21 cellular contexts compared by ENCODE assay signal in the genomic region with DNA sequence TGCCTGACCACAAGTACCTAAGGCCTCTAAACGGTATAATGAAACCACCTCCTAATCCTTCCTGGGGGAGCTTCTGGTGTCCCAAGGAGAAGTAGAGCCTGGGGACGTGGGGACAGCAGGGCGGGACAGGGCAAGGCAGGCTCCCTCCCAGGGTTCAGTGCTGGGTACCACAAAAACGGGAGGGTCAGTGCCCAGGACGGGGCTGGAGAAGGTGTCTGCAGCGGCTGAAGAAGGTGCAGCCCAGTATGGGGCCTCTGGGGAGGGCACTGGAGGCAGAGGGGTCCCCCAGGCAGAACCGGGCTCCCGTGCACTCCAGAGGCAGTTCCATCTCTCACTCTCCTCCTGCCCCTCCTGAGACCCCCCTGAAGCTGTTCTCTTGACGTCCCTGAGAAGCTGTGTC. TPM values are rescaled to one million over a fixed set of nuclear protein-coding genes. Genes with fewer than 3 reads are reported as not detected.
A peak's percentile ranks its signal among the peaks of the same experiment; 100 is the strongest.
DNase-seq lines count a peak whose midpoint lies in the region; ATAC-seq, FAIRE-seq and TF ChIP-seq lines count a peak whose summit lies in the region.
"Had no signal": no experiment of that assay in that cellular context is flagged by ENCODE, and none has a peak within 500 bp of the region (broad histone marks: within the 10 kb centered on the region; RNA-seq: fewer than 3 reads in every experiment).

No MANE protein-coding gene starts in this region.

- peak overlapping the region; percentile 26 for H3K4me3 Mint-ChIP-seq in activated CD4-positive, alpha-beta T cell treated with anti-CD3 and anti-CD28 coated beads, Interleukin-2, amount 10 ng/mL, durations not matched to agents 24 days and 14 days
- H3K4me3 Mint-ChIP-seq in stimulated activated naive CD8-positive, alpha-beta T cell treated with anti-CD3 and anti-CD28 coated beads, Interleukin-15, Interleukin-2, amounts not matched to agents 100 ng/mL and 50 ng/mL, for 24 hours = no peak overlapping the region

- no peak overlapping the region for H3K4me3 ChIP-seq in kidney (ENCODE audit: low read length in 2 of 2)

- H3K27me3 Mint-ChIP-seq in activated CD4-positive, alpha-beta T cell treated with anti-CD3 and anti-CD28 coated beads, Interleukin-2, amount 10 ng/mL, durations not matched to agents 24 days and 14 days = no peaks in the 10 kb centered on the region
- no peaks in the 10 kb centered on the region for H3K27me3 Mint-ChIP-seq in stimulated activated naive CD8-positive, alpha-beta T cell treated with anti-CD3 and anti-CD28 coated beads, Interleukin-15, Interleukin-2, amounts not matched to agents 100 ng/mL and 50 ng/mL, for 24 hours
- H3K27me3 Mint-ChIP-seq: CD4-positive, CD25-positive, alpha-beta regulatory T cell had no signal

- peak overlapping the region; percentile 82 for H3K27ac Mint-ChIP-seq in activated CD4-positive, alpha-beta T cell treated with anti-CD3 and anti-CD28 coated beads, Interleukin-2, amount 10 ng/mL, durations not matched to agents 24 days and 14 days
- H3K27ac Mint-ChIP-seq in stimulated activated naive CD8-positive, alpha-beta T cell treated with anti-CD3 and anti-CD28 coated beads, Interleukin-15, Interleukin-2, amounts not matched to agents 100 ng/mL and 50 ng/mL, for 24 hours = peak overlapping the region; percentile 72

- no peaks in the 10 kb centered on the region for H3K36me3 ChIP-seq in kidney (ENCODE audit: control insufficient read depth in 1 of 2, insufficient read depth in 2 of 2, low read length in 2 of 2)

- no peak for FAIRE-seq in kidney (lab: Jason Lieb, UNC)
- FAIRE-seq: A204.1, G401.6, GM12892, RCC 7860 had no signal

- intact Hi-C loops in activated CD4-positive, alpha-beta T cell treated with anti-CD3 and anti-CD28 coated beads, Interleukin-2, amount 10 ng/mL, durations not matched to agents 24 days and 14 days (cut with micrococcal nuclease) = loop anchor here (5.0 kb wide), 2 partner anchors 74 to 99 kb away; a partner anchor contains a TSS
- intact Hi-C loops in kidney (cut with DNase I) = no loop called here

- H3K27ac ChIP-seq in kidney (ENCODE audit: low read depth in 2 of 2, low read length in 2 of 2) = no peak overlapping the region

- no peaks in the 10 kb centered on the region for H3K36me3 Mint-ChIP-seq in activated CD4-positive, alpha-beta T cell treated with anti-CD3 and anti-CD28 coated beads, Interleukin-2, amount 10 ng/mL, durations not matched to agents 24 days and 14 days (ENCODE audit: low read depth)
- H3K36me3 Mint-ChIP-seq in stimulated activated naive CD8-positive, alpha-beta T cell treated with anti-CD3 and anti-CD28 coated beads, Interleukin-15, Interleukin-2, amounts not matched to agents 100 ng/mL and 50 ng/mL, for 24 hours (ENCODE audit: low read depth) = no peaks in the 10 kb centered on the region
- H3K36me3 Mint-ChIP-seq: CD4-positive, CD25-positive, alpha-beta regulatory T cell had no signal

- DNase-seq in activated CD4-positive, alpha-beta T cell treated with anti-CD3 and anti-CD28 coated beads, Interleukin-2, amount 10 ng/mL, durations not matched to agents 24 days and 14 days = no peak
- DNase-seq in activated CD4-positive, alpha-beta T cell treated with anti-CD3 and anti-CD28 coated beads for 4 hours = no peak
- no peak for DNase-seq in stimulated activated naive CD8-positive, alpha-beta T cell treated with anti-CD3 and anti-CD28 coated beads, Interleukin-15, Interleukin-2, amounts not matched to agents 100 U/mL and 50 U/mL, for 24 hours
- peak; percentile 63 for DNase-seq in kidney
- no peak for DNase-seq in stimulated activated CD4-positive, alpha-beta T cell treated with anti-CD3 and anti-CD28 coated beads, Interleukin-4, amount 100 ng/mL, for 24 hours
- DNase-seq in stimulated activated CD4-positive, alpha-beta T cell treated with anti-CD3 and anti-CD28 coated beads, Interleukin-1b, Interleukin-23, amount 100 ng/mL, for 48 hours = no peak
- DNase-seq: Calu3; CD4-positive, CD25-positive, alpha-beta regulatory T cell; DMS79 treated with DMSO at 0.1 percent for 48 hours; HCEC 1CT; IMR-90; NCI-H1105 treated with DMSO at 0.1 percent for 48 hours; NCI-H187; NCI-H2171; NCI-H82 had no signal

- H3K9me3 Mint-ChIP-seq in activated CD4-positive, alpha-beta T cell treated with anti-CD3 and anti-CD28 coated beads, Interleukin-2, amount 10 ng/mL, durations not matched to agents 24 days and 14 days = no peaks in the 10 kb centered on the region
- no peaks in the 10 kb centered on the region for H3K9me3 Mint-ChIP-seq in stimulated activated naive CD8-positive, alpha-beta T cell treated with anti-CD3 and anti-CD28 coated beads, Interleukin-15, Interleukin-2, amounts not matched to agents 100 ng/mL and 50 ng/mL, for 24 hours
- H3K9me3 Mint-ChIP-seq: CD4-positive, CD25-positive, alpha-beta regulatory T cell had no signal

- H3K9me3 ChIP-seq in kidney (ENCODE audit: control insufficient read depth in 1 of 2, low read length in 2 of 2) = no peaks in the 10 kb centered on the region

- TF ChIP-seq CTCF in kidney (IDR thresholded peaks at IDR 0.05; ENCODE audit: borderline replicate concordance, extremely low read depth, insufficient read depth) = no peak

- H3K4me1 Mint-ChIP-seq in activated CD4-positive, alpha-beta T cell treated with anti-CD3 and anti-CD28 coated beads, Interleukin-2, amount 10 ng/mL, durations not matched to agents 24 days and 14 days = peaks cover 29% of the 10 kb centered on the region
- H3K4me1 Mint-ChIP-seq in stimulated activated naive CD8-positive, alpha-beta T cell treated with anti-CD3 and anti-CD28 coated beads, Interleukin-15, Interleukin-2, amounts not matched to agents 100 ng/mL and 50 ng/mL, for 24 hours (ENCODE audit: low read depth) = peaks cover 39% of the 10 kb centered on the region

- no peaks in the 10 kb centered on the region for H3K4me1 ChIP-seq in kidney (ENCODE audit: control insufficient read depth in 1 of 2, insufficient read depth in 1 of 2, low read depth in 1 of 2, low read length in 2 of 2)

- ATAC-seq in stimulated activated naive CD8-positive, alpha-beta T cell treated with anti-CD3 and anti-CD28 coated beads, Interleukin-15, Interleukin-2, amounts not matched to agents 100 U/mL and 50 U/mL, for 24 hours = no peak
- no peak for ATAC-seq in GM18498 (IDR thresholded peaks at IDR 0.05; ENCODE audit: unreplicated experiment)

- no peak overlapping the region for H3K9ac ChIP-seq in kidney (ENCODE audit: low read length in 2 of 2)

RNA-seq across cellular contexts. Expression of a gene that starts 46.2 kb away (rescaled TPM):
- total RNA-seq in activated CD4-positive, alpha-beta T cell treated with anti-CD3 and anti-CD28 coated beads, Interleukin-2, amount 10 ng/mL, durations not matched to agents 24 days and 14 days = 32.5 TPM in 2 replicates
- total RNA-seq in kidney = 0.60 TPM
- not detected for polyA plus RNA-seq in kidney (ENCODE audit: insufficient read depth, low read depth, low replicate concordance)
- total RNA-seq: Calu3 had no signal

Comparison
In these comparisons a context has a peak if more than half of its experiments do, and no peak if none do; other contexts are left out.
1. RNA of a gene that starts 46.2 kb away (total RNA-seq): 32.5 TPM in activated CD4-positive, alpha-beta T cell treated with anti-CD3 and anti-CD28 coated beads, Interleukin-2, amount 10 ng/mL, durations not matched to agents 24 days and 14 days; 0.60 TPM in kidney (single experiment); every median in the first group is over 10 times any median in the second.